Comparison of ENCODE assay signal across 19 cellular contexts in the genomic region with DNA sequence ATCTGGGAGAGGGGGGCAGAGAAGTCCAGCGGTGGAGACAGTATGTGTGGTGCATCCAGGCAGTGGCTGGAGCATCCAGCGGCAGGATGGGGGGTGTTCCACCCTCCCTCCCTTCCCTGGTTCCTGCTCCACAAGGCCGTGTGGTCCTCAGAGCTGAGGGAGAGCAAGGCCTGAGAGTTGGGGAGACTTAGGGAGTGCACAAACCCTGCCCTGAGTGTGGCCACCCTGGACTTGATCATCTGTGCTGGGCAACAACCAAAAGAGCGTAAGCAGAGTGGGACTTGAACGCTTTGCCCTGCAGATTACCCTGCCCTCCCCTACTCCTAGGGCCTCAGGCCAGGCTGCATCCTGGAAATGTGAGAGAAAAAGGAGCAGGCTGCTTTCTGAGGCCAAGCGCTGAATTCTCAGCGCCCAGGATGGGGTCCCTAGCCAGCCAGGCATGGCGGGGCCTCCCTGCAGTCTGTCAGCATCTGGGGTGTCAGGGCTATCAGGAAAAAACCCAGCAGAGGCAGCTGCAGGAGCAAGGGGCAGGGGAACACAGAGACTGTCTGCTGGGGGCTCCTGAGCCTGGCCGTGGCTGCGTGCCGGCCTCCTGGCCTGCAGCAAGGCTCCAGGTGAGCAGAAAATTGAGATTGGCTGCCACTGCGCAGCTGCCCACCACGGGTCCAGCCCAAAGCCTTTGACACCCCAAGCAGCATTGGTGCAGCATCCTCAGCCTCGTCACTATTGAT.
A peak's percentile ranks its signal among the peaks of the same experiment; 100 is the strongest.
DNase-seq lines count a peak whose midpoint lies in the region; ATAC-seq and TF ChIP-seq lines count a peak whose summit lies in the region.
"Had no signal": no experiment of that assay in that cellular context is flagged by ENCODE, and none has a peak within 500 bp of the region (broad histone marks: within the 10 kb centered on the region; RNA-seq: fewer than 3 reads in every experiment).

No MANE protein-coding gene starts in this region.

- H3K4me3 ChIP-seq in osteoblast (ENCODE audit: insufficient read depth, low read length) = no peak overlapping the region
- H3K4me3 ChIP-seq in naive thymus-derived CD4-positive, alpha-beta T cell (ENCODE audit: low read length) = no peak overlapping the region
- H3K4me3 ChIP-seq: A549, GM23338, SJCRH30 had no signal

- H3K36me3 Mint-ChIP-seq in natural killer cell treated with Interleukin-12 subunit alpha and Interleukin-12 subunit beta and Interleukin-15 and Interleukin-18, amount 100 ng/mL, for 72 hours = no peaks in the 10 kb centered on the region
- H3K36me3 Mint-ChIP-seq in natural killer cell (no peaks in the 10 kb centered on the region), chondrocyte (ENCODE audit: low read depth) (no peaks in the 10 kb centered on the region)
- H3K36me3 Mint-ChIP-seq in naive thymus-derived CD4-positive, alpha-beta T cell = no peaks in the 10 kb centered on the region
- H3K36me3 Mint-ChIP-seq: CD8-positive, alpha-beta T cell; IgD-negative memory B cell had no signal

- ATAC-seq in natural killer cell treated with Interleukin-12 subunit alpha and Interleukin-12 subunit beta and Interleukin-15 and Interleukin-18, amount 100 ng/mL, for 72 hours = no peak
- no peak for ATAC-seq in natural killer cell
- ATAC-seq in naive thymus-derived CD4-positive, alpha-beta T cell = no peak
- ATAC-seq: A549; CD8-positive, alpha-beta T cell; GM23338 had no signal

- H3K79me2 ChIP-seq in osteoblast (ENCODE audit: insufficient read depth, low read length) = no peaks in the 10 kb centered on the region

- H3K36me3 ChIP-seq in osteoblast (ENCODE audit: insufficient read depth, low read length) = no peaks in the 10 kb centered on the region
- no peaks in the 10 kb centered on the region for H3K36me3 ChIP-seq in naive thymus-derived CD4-positive, alpha-beta T cell (ENCODE audit: control insufficient read depth in 2 of 3, insufficient read depth in 3 of 3, low read length in 3 of 3)
- H3K36me3 ChIP-seq: SJCRH30 had no signal

- DNase-seq in natural killer cell treated with Interleukin-12 subunit alpha and Interleukin-12 subunit beta and Interleukin-15 and Interleukin-18, amount 100 ng/mL, for 72 hours (ENCODE audit: low spot score) = peak; percentile 5
- DNase-seq in natural killer cell = no peak
- DNase-seq in chondrocyte (ENCODE audit: low spot score) = peak; percentile 54
- DNase-seq in osteoblast (ENCODE audit: insufficient read length, low spot score, missing footprints) = peak; percentile 70
- no peak for DNase-seq in kidney tubule cell (ENCODE audit: low spot score)
- DNase-seq in NCI-H1092 treated with DMSO at 0.1 percent for 48 hours (lab: John Stamatoyannopoulos, UW) = no peak
- no peak for DNase-seq in naive thymus-derived CD4-positive, alpha-beta T cell
- DNase-seq: CD8-positive, alpha-beta T cell; HCEC 1CT; NCI-H1105 treated with DMSO at 0.1 percent for 48 hours; NCI-H2029 treated with DMSO at 0.1 percent for 48 hours; NCI-H226; NCI-H510A treated with DMSO at 0.1 percent for 48 hours; NCI-H774; NK-92 treated with Interleukin-12 subunit alpha and Interleukin-12 subunit beta, amount 100 ng/mL, for 24 hours; SJCRH30 had no signal

- no peaks in the 10 kb centered on the region for H3K27me3 ChIP-seq in osteoblast (ENCODE audit: insufficient read depth, low read length)
- H3K27me3 ChIP-seq in naive thymus-derived CD4-positive, alpha-beta T cell (ENCODE audit: control insufficient read depth in 2 of 2, insufficient read depth in 2 of 2, low read length in 2 of 2) = peaks cover 0 to 2% of the 10 kb centered on the region in 2 donors

- no peak overlapping the region for H3K4me3 Mint-ChIP-seq in natural killer cell treated with Interleukin-12 subunit alpha and Interleukin-12 subunit beta and Interleukin-15 and Interleukin-18, amount 100 ng/mL, for 72 hours
- H3K4me3 Mint-ChIP-seq in natural killer cell (no peak overlapping the region), chondrocyte (ENCODE audit: unreplicated experiment) (no peak overlapping the region)
- H3K4me3 Mint-ChIP-seq in naive thymus-derived CD4-positive, alpha-beta T cell = no peak overlapping the region
- H3K4me3 Mint-ChIP-seq: CD8-positive, alpha-beta T cell; GM23338; IgD-negative memory B cell had no signal

- CTCF ChIA-PET in naive thymus-derived CD4-positive, alpha-beta T cell (lab: Charles Lee) = no interaction called here

- no peak overlapping the region for H2AFZ ChIP-seq in osteoblast (ENCODE audit: low read length)
- H2AFZ ChIP-seq: GM23338 had no signal

- H3K27me3 Mint-ChIP-seq in natural killer cell treated with Interleukin-12 subunit alpha and Interleukin-12 subunit beta and Interleukin-15 and Interleukin-18, amount 100 ng/mL, for 72 hours = peaks cover 7 to 14% of the 10 kb centered on the region in 2 donors
- H3K27me3 Mint-ChIP-seq in natural killer cell (ENCODE audit: low read depth in 2 of 2) (peaks cover 0 to 20% of the 10 kb centered on the region in 2 donors), chondrocyte (ENCODE audit: low read depth) (peaks cover 7% of the 10 kb centered on the region)
- peaks cover 0 to 31% (median 10%) of the 10 kb centered on the region in 5 donors for H3K27me3 Mint-ChIP-seq in naive thymus-derived CD4-positive, alpha-beta T cell

- H3K9me3 Mint-ChIP-seq in natural killer cell treated with Interleukin-12 subunit alpha and Interleukin-12 subunit beta and Interleukin-15 and Interleukin-18, amount 100 ng/mL, for 72 hours = no peaks in the 10 kb centered on the region
- H3K9me3 Mint-ChIP-seq in natural killer cell = no peaks in the 10 kb centered on the region
- peaks cover 4% of the 10 kb centered on the region for H3K9me3 Mint-ChIP-seq in chondrocyte (ENCODE audit: low read depth)
- peaks cover 0 to 3% (median 0%) of the 10 kb centered on the region in 11 donors for H3K9me3 Mint-ChIP-seq in naive thymus-derived CD4-positive, alpha-beta T cell
- H3K9me3 Mint-ChIP-seq: CD8-positive, alpha-beta T cell had no signal

- no peaks in the 10 kb centered on the region for H4K20me1 ChIP-seq in osteoblast (ENCODE audit: insufficient read depth, low read length)

- intact Hi-C loops in natural killer cell (cut with micrococcal nuclease) = no loop called here
- intact Hi-C loops in naive thymus-derived CD4-positive, alpha-beta T cell (cut with micrococcal nuclease) = no loop called here

- POLR2A ChIA-PET in naive thymus-derived CD4-positive, alpha-beta T cell (lab: Charles Lee) = no interaction called here

- no peak overlapping the region for H3K4me2 ChIP-seq in osteoblast (ENCODE audit: insufficient read depth, low read length)
- H3K4me2 ChIP-seq: A549, GM23338 had no signal

- TF ChIP-seq CTCF in natural killer cell (IDR thresholded peaks at IDR 0.05) (no peak), chondrocyte (IDR thresholded peaks at IDR 0.05) (no peak), osteoblast (IDR thresholded peaks at IDR 0.05; ENCODE audit: extremely low read depth, low read depth, low read length) (no peak)

- H3K4me1 Mint-ChIP-seq in natural killer cell treated with Interleukin-12 subunit alpha and Interleukin-12 subunit beta and Interleukin-15 and Interleukin-18, amount 100 ng/mL, for 72 hours (ENCODE audit: low read depth in 2 of 2) = no peaks in the 10 kb centered on the region
- H3K4me1 Mint-ChIP-seq in natural killer cell = no peaks in the 10 kb centered on the region
- no peaks in the 10 kb centered on the region for H3K4me1 Mint-ChIP-seq in chondrocyte (ENCODE audit: low read depth)
- H3K4me1 Mint-ChIP-seq in naive thymus-derived CD4-positive, alpha-beta T cell = peaks cover 0 to 3% (median 0%) of the 10 kb centered on the region in 7 donors
- H3K4me1 Mint-ChIP-seq: IgD-negative memory B cell had no signal

- H3K9me3 ChIP-seq in osteoblast (ENCODE audit: low read depth, low read length) = no peaks in the 10 kb centered on the region
- no peaks in the 10 kb centered on the region for H3K9me3 ChIP-seq in naive thymus-derived CD4-positive, alpha-beta T cell (ENCODE audit: control insufficient read depth in 2 of 3, low read length in 3 of 3)
- H3K9me3 ChIP-seq: A549, SJCRH30 had no signal

- no peak overlapping the region for H3K27ac ChIP-seq in osteoblast (ENCODE audit: low read depth, low read length)
- H3K27ac ChIP-seq in naive thymus-derived CD4-positive, alpha-beta T cell (ENCODE audit: low read depth, low read length) = no peak overlapping the region
- H3K27ac ChIP-seq: A549, SJCRH30 had no signal

- H3K4me1 ChIP-seq in osteoblast (ENCODE audit: insufficient read depth, low read length) = no peaks in the 10 kb centered on the region
- no peaks in the 10 kb centered on the region for H3K4me1 ChIP-seq in naive thymus-derived CD4-positive, alpha-beta T cell (ENCODE audit: control insufficient read depth in 2 of 2, insufficient read depth in 2 of 2, low read length in 2 of 2)
- H3K4me1 ChIP-seq: A549, SJCRH30 had no signal

- no peak overlapping the region for H3K27ac Mint-ChIP-seq in natural killer cell treated with Interleukin-12 subunit alpha and Interleukin-12 subunit beta and Interleukin-15 and Interleukin-18, amount 100 ng/mL, for 72 hours
- H3K27ac Mint-ChIP-seq in natural killer cell (no peak overlapping the region), chondrocyte (ENCODE audit: unreplicated experiment) (no peak overlapping the region)
- no peak overlapping the region for H3K27ac Mint-ChIP-seq in naive thymus-derived CD4-positive, alpha-beta T cell
- H3K27ac Mint-ChIP-seq: CD8-positive, alpha-beta T cell; GM23338; IgD-negative memory B cell had no signal

Comparison
In these comparisons a context has a peak if more than half of its experiments do, and no peak if none do; other contexts are left out.
1. DNase-seq: peak in natural killer cell treated with Interleukin-12 subunit alpha and Interleukin-12 subunit beta and Interleukin-15 and Interleukin-18, amount 100 ng/mL, for 72 hours (single experiment), chondrocyte (single experiment) and osteoblast (single experiment); none in natural killer cell (single experiment), kidney tubule cell (single experiment), NCI-H1092 treated with DMSO at 0.1 percent for 48 hours (single experiment) and naive thymus-derived CD4-positive, alpha-beta T cell (0 of 9).